Comparison of ENCODE assay signal across 8 cellular contexts in genomic region chr17:81871387-81872120, GRCh38. TPM values are rescaled to one million over a fixed set of nuclear protein-coding genes. Genes with fewer than 3 reads are reported as not detected.
DNase-seq lines count a peak whose midpoint lies in the region; ATAC-seq lines count a peak whose summit lies in the region.

No MANE protein-coding gene starts in this region.

- H3K4me3 Mint-ChIP-seq in T-helper 2 cell treated with Interferon-gamma antibody and Interleukin-4, amounts not matched to agents 5 μg/mL and 100 μg/mL, for 36 hours: peak overlapping the region; percentile 83

- peaks cover 1% of the 10 kb centered on the region for H3K36me3 ChIP-seq in H7 (replicated peaks; ENCODE audit: control insufficient read depth, insufficient read depth, low read length)

- H3K4me1 Mint-ChIP-seq in T-helper 2 cell treated with Interferon-gamma antibody and Interleukin-4, amounts not matched to agents 5 μg/mL and 100 μg/mL, for 36 hours (ENCODE audit: low read depth): peaks cover 11% of the 10 kb centered on the region

- H3K4me3 ChIP-seq in H7 (ENCODE audit: insufficient read depth, low read depth, low read length): peak overlapping the region; percentile 91

- H3K9me3 Mint-ChIP-seq in T-helper 2 cell treated with Interferon-gamma antibody and Interleukin-4, amounts not matched to agents 5 μg/mL and 100 μg/mL, for 36 hours: no peaks in the 10 kb centered on the region

- no peaks in the 10 kb centered on the region for H3K27me3 ChIP-seq in H7 (ENCODE audit: control insufficient read depth, insufficient read depth, low read length)

- peak; percentile 77 for DNase-seq in ELF-1 (ENCODE audit: low read depth, low spot score)
- peak; percentile 99 for DNase-seq in H7
- peak; percentile 58 for DNase-seq in NCI-H1048 (lab: John Stamatoyannopoulos, UW)
- DNase-seq in T-helper 2 cell treated with Interferon-gamma antibody and Interleukin-4, amounts not matched to agents 5 μg/mL and 100 μg/mL, for 36 hours (ENCODE audit: low spot score): peak; percentile 95
- DNase-seq in anterior cingulate cortex (lab: John Stamatoyannopoulos, UW): peak; percentile 33 to 94 (median 86)
- DNase-seq in hepatic stellate cell (ENCODE audit: low spot score): peak; percentile 98
- DNase-seq in retina: peak; percentile 90

- peak overlapping the region; percentile 96 for H3K27ac Mint-ChIP-seq in T-helper 2 cell treated with Interferon-gamma antibody and Interleukin-4, amounts not matched to agents 5 μg/mL and 100 μg/mL, for 36 hours

- H3K27me3 Mint-ChIP-seq in T-helper 2 cell treated with Interferon-gamma antibody and Interleukin-4, amounts not matched to agents 5 μg/mL and 100 μg/mL, for 36 hours (ENCODE audit: low read depth): no peaks in the 10 kb centered on the region

- peaks cover 30% of the 10 kb centered on the region for H3K36me3 Mint-ChIP-seq in T-helper 2 cell treated with Interferon-gamma antibody and Interleukin-4, amounts not matched to agents 5 μg/mL and 100 μg/mL, for 36 hours (ENCODE audit: low read depth)

- no peak for ATAC-seq in HG03342 (IDR thresholded peaks at IDR 0.05; ENCODE audit: unreplicated experiment)

RNA-seq across cellular contexts. Expression of gene ARHGDIA, which starts 0.4 kb away (rescaled TPM):
- total RNA-seq in H7 (2014; rRNA removed; shearing (Covaris generic)): 127 and 158 TPM in 2 replicates

RNA-seq across cellular contexts. Expression of gene P4HB, which starts 11.2 kb away (rescaled TPM):
- total RNA-seq in H7 (2014; rRNA removed; shearing (Covaris generic)): 421 and 528 TPM in 2 replicates

RNA-seq across cellular contexts. Expression of gene ALYREF, which starts 19.8 kb away (rescaled TPM):
- 195 and 271 TPM in 2 replicates for total RNA-seq in H7 (2014; rRNA removed; shearing (Covaris generic))

RNA-seq across cellular contexts. Expression of gene ANAPC11, which starts 20.0 kb away (rescaled TPM):
- total RNA-seq in H7 (2014; rRNA removed; shearing (Covaris generic)): 269 and 274 TPM in 2 replicates

RNA-seq across cellular contexts. Expression of gene NPB, which starts 30.5 kb away (rescaled TPM):
- 0.85 and 0.94 TPM in 2 replicates for total RNA-seq in H7 (2014; rRNA removed; shearing (Covaris generic))
